20 cellular contexts compared by ENCODE assay signal in the genomic region with DNA sequence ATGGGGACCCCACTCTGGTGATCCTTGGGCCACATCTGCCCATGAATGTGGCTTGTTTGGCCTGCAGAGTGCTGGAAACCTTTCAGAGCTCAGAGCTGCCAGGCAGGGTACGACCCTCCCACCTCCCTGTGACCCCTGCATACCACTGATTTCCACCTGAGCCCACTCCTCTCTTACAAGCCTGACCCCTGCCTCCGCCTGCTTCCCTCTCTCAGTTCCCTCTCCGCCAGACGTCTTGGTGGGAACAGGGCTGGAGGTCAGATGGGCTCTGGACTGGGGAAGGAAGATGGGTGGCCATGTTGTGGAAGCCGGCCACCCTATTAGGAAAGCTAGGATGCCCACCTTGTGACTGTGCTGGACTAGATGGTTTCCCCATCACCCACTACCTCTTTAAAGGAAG.
DNase-seq lines count a peak whose midpoint lies in the region; ATAC-seq and TF ChIP-seq lines count a peak whose summit lies in the region.
"Had no signal": no experiment of that assay in that cellular context is flagged by ENCODE, and none has a peak within 500 bp of the region (broad histone marks: within the 10 kb centered on the region; RNA-seq: fewer than 3 reads in every experiment).

No MANE protein-coding gene starts in this region.

- H4K8ac ChIP-seq in H9 (replicated peaks; ENCODE audit: insufficient read length, low read depth, low read length), result no peak overlapping the region

- no peak overlapping the region for H2BK120ac ChIP-seq in H9 (ENCODE audit: low read depth, low read length, poor library complexity, severe bottlenecking)

- no peak overlapping the region for H3T11ph ChIP-seq in H9 (ENCODE audit: low read length)

- DNase-seq in H9, result no peak
- no peak for DNase-seq in glutamatergic neuron
- DNase-seq in posterior vena cava (ENCODE audit: low spot score), result peak; percentile 26
- DNase-seq in GDM1 (lab: John Stamatoyannopoulos, UW), result no peak
- no peak for DNase-seq in DMS53 (lab: John Stamatoyannopoulos, UW)
- DNase-seq: 8988T; ACHN; AML-193; BE2C; Calu3; CD4-positive, alpha-beta memory T cell; COR-L47; DND-41; HCEC 1CT had no signal

- no peaks in the 10 kb centered on the region for H3K27me3 ChIP-seq in H9 (ENCODE audit: insufficient read depth, low read length)
- H3K27me3 ChIP-seq: BE2C; BLaER1 treated with 17β-estradiol and CSF1 and Interleukin-3, amounts not matched to agents 10 nM and 100 nM had no signal

- intact Hi-C loops in posterior vena cava (cut with DNase I), result no loop called here

- no peak overlapping the region for H2BK20ac ChIP-seq in H9 (ENCODE audit: low read depth, low read length, poor library complexity, severe bottlenecking)

- no peak overlapping the region for H3K9ac ChIP-seq in H9 (ENCODE audit: extremely low read depth, insufficient read length, low read length)
- H3K9ac ChIP-seq: BLaER1 treated with 17β-estradiol and CSF1 and Interleukin-3, amounts not matched to agents 10 nM and 100 nM had no signal

- H3K56ac ChIP-seq in H9 (ENCODE audit: insufficient read length, low read depth, low read length), result no peak overlapping the region

- TF ChIP-seq CTCF in H9 (conservative IDR thresholded peaks at IDR 0.05), result no peak
- no peak for TF ChIP-seq CTCF in glutamatergic neuron (IDR thresholded peaks at IDR 0.05; ENCODE audit: partially characterized antibody, unreplicated experiment)

- H3K4ac ChIP-seq in H9 (ENCODE audit: low read depth, low read length), result no peak overlapping the region

- no peaks in the 10 kb centered on the region for H3K9me3 ChIP-seq in H9 (ENCODE audit: control insufficient read depth, low read depth, low read length)
- H3K9me3 ChIP-seq: A549; BE2C; BLaER1 treated with 17β-estradiol and CSF1 and Interleukin-3, amounts not matched to agents 10 nM and 100 nM had no signal

- H3K4me2 ChIP-seq in H9 (ENCODE audit: insufficient read depth, insufficient read length, low read length), result no peak overlapping the region
- H3K4me2 ChIP-seq: A549; BLaER1 treated with 17β-estradiol and CSF1 and Interleukin-3, amounts not matched to agents 10 nM and 100 nM; GM23338 had no signal

- H3K4me1 ChIP-seq in H9 (ENCODE audit: insufficient read depth, low read length), result no peaks in the 10 kb centered on the region
- H3K4me1 ChIP-seq: A549, BE2C had no signal

- H3K36me3 Mint-ChIP-seq in H9 (ENCODE audit: insufficient read depth in 1 of 3, low read depth in 3 of 3) (peaks cover 0 to 6% (median 2%) of the 10 kb centered on the region in 3 experiments; a peak in 2 of 7 replicates), glutamatergic neuron (ENCODE audit: unreplicated experiment) (peaks cover 20% of the 10 kb centered on the region)

- no peaks in the 10 kb centered on the region for H3K23me2 ChIP-seq in H9 (ENCODE audit: insufficient read length, low read depth, low read length, poor library complexity, severe bottlenecking)

- no peak overlapping the region for H3K27ac ChIP-seq in H9 (ENCODE audit: insufficient read length, low read depth, low read length)
- H3K27ac ChIP-seq: A549; BLaER1 treated with 17β-estradiol and CSF1 and Interleukin-3, amounts not matched to agents 10 nM and 100 nM had no signal

- H3K27me3 Mint-ChIP-seq in H9 (ENCODE audit: low read depth) (no peaks in the 10 kb centered on the region; the same call in 1 of the 2 replicates), glutamatergic neuron (ENCODE audit: unreplicated experiment) (peaks cover 6% of the 10 kb centered on the region)
- H3K27me3 Mint-ChIP-seq: CD4-positive, alpha-beta memory T cell had no signal

- H3K79me1 ChIP-seq in H9 (ENCODE audit: insufficient read depth, low read depth, low read length, poor library complexity, severe bottlenecking), result no peaks in the 10 kb centered on the region

- WGBS in H9 (ENCODE audit: extremely low coverage, insufficient read length, low lambda C conversion rate), result no CpG with 5 or more reads among the region's 5 CpGs

- H4K91ac ChIP-seq in H9 (ENCODE audit: insufficient read length, low read depth, low read length), result no peak overlapping the region

- no peak overlapping the region for H3K18ac ChIP-seq in H9 (ENCODE audit: insufficient read length, low read depth, low read length)

- no peak overlapping the region for H4K5ac ChIP-seq in H9 (ENCODE audit: insufficient read length, low read depth, low read length)

- peak overlapping the region in 2 of 3 experiments; percentile 34 to 76; a peak in 4 of 7 replicates for H3K27ac Mint-ChIP-seq in H9
- H3K27ac Mint-ChIP-seq in glutamatergic neuron (ENCODE audit: unreplicated experiment), result no peak overlapping the region
- H3K27ac Mint-ChIP-seq: CD4-positive, alpha-beta memory T cell; GM23338 had no signal

- no peak overlapping the region for H2BK5ac ChIP-seq in H9 (ENCODE audit: insufficient read length, low read length)

- H3K79me2 ChIP-seq in H9 (ENCODE audit: insufficient read depth, low read length), result no peaks in the 10 kb centered on the region

- H4K20me1 ChIP-seq in H9 (ENCODE audit: control insufficient read depth, insufficient read depth, insufficient read length), result no peaks in the 10 kb centered on the region

- no peak overlapping the region for H2AFZ ChIP-seq in H9 (ENCODE audit: low read length)
- H2AFZ ChIP-seq: GM23338 had no signal

- peaks cover 0 to 3% of the 10 kb centered on the region in 2 experiments; a peak in 1 of 4 replicates for H3K4me1 Mint-ChIP-seq in H9
- H3K4me1 Mint-ChIP-seq in glutamatergic neuron (ENCODE audit: low read depth, unreplicated experiment), result peaks cover 8% of the 10 kb centered on the region
- H3K4me1 Mint-ChIP-seq: CD4-positive, alpha-beta memory T cell; GM23338 had no signal

- no peak for ATAC-seq in GM18870 (IDR thresholded peaks at IDR 0.05; ENCODE audit: unreplicated experiment)
- ATAC-seq: A549, GM12878, GM23338 had no signal

- H3K4me3 Mint-ChIP-seq in H9 (no peak overlapping the region), glutamatergic neuron (ENCODE audit: unreplicated experiment) (peak overlapping the region; percentile 71)
- H3K4me3 Mint-ChIP-seq: CD14-positive monocyte; CD4-positive, alpha-beta memory T cell; GM23338 had no signal

- H2AK5ac ChIP-seq in H9 (ENCODE audit: insufficient read length, low read length), result no peak overlapping the region

- no peak overlapping the region for H2BK12ac ChIP-seq in H9 (ENCODE audit: insufficient read length, low read depth, low read length)

- no peaks in the 10 kb centered on the region for H3K9me3 Mint-ChIP-seq in H9
- peaks cover 2% of the 10 kb centered on the region for H3K9me3 Mint-ChIP-seq in glutamatergic neuron (ENCODE audit: unreplicated experiment)
- H3K9me3 Mint-ChIP-seq: CD4-positive, alpha-beta memory T cell; GM23338 had no signal

- H3K14ac ChIP-seq in H9 (ENCODE audit: insufficient read depth, low read length), result no peak overlapping the region

- H2BK15ac ChIP-seq in H9 (ENCODE audit: low read depth, low read length), result no peak overlapping the region

- H3K23ac ChIP-seq in H9 (ENCODE audit: insufficient read length, low read depth, low read length), result no peak overlapping the region
